1 cellular context compared by ENCODE assay signal in the genomic region with DNA sequence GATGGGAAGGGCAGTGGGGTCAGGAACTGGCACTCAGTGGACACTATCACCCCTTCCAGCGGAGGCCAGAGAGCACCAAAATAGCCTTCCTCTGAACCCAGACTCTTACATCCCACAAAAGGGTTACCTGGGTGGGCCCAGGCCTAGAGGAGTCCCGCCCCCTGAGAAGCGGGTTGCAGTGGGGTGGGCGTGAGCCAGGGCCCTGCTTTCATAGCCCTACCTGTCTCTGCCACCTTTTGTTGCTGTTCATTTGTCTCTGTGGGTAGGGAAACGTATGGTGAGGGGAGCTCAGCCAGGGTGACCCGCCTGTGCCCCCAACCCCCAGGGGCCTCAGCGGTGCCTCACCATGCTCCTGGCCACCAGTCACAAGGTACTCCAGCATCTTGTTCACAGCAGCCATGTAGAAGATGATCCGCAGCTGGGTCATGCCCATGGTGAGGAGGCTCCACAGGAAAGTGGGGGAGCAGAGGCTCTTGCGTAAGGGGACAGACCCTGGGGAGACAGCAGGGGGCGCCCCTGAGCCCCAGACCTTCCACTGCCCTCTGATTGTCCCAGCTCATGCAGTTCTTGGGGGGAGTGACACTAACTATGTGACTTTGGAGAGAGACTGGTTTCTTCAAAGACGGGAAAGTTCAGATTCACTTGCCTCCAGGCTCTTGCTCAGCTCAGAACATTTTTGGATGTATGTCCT.
A peak's percentile ranks its signal among the peaks of the same experiment; 100 is the strongest.
TF ChIP-seq lines count a peak whose summit lies in the region.

No MANE protein-coding gene starts in this region.

TF ChIP-seq in HepG2, 621 proteins besides CTCF, POLR2A, EP300 and RAD21 (continued from another document):
- TF ChIP-seq, protein P1, sequence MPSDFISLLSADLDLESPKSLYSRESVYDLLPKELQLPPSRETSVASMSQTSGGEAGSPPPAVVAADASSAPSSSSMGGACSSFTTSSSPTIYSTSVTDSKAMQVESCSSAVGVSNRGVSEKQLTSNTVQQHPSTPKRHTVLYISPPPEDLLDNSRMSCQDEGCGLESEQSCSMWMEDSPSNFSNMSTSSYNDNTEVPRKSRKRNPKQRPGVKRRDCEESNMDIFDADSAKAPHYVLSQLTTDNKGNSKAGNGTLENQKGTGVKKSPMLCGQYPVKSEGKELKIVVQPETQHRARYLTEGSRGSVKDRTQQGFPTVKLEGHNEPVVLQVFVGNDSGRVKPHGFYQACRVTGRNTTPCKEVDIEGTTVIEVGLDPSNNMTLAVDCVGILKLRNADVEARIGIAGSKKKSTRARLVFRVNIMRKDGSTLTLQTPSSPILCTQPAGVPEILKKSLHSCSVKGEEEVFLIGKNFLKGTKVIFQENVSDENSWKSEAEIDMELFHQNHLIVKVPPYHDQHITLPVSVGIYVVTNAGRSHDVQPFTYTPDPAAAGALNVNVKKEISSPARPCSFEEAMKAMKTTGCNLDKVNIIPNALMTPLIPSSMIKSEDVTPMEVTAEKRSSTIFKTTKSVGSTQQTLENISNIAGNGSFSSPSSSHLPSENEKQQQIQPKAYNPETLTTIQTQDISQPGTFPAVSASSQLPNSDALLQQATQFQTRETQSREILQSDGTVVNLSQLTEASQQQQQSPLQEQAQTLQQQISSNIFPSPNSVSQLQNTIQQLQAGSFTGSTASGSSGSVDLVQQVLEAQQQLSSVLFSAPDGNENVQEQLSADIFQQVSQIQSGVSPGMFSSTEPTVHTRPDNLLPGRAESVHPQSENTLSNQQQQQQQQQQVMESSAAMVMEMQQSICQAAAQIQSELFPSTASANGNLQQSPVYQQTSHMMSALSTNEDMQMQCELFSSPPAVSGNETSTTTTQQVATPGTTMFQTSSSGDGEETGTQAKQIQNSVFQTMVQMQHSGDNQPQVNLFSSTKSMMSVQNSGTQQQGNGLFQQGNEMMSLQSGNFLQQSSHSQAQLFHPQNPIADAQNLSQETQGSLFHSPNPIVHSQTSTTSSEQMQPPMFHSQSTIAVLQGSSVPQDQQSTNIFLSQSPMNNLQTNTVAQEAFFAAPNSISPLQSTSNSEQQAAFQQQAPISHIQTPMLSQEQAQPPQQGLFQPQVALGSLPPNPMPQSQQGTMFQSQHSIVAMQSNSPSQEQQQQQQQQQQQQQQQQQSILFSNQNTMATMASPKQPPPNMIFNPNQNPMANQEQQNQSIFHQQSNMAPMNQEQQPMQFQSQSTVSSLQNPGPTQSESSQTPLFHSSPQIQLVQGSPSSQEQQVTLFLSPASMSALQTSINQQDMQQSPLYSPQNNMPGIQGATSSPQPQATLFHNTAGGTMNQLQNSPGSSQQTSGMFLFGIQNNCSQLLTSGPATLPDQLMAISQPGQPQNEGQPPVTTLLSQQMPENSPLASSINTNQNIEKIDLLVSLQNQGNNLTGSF (CRISPR knock-in tag; IDR thresholded peaks at IDR 0.05) = no peak
- peak; percentile 70 for TF ChIP-seq ZNF574 (CRISPR knock-in tag; IDR thresholded peaks at IDR 0.05)
- TF ChIP-seq TARDBP (CRISPR knock-in tag; IDR thresholded peaks at IDR 0.05) = 0 out of 2 replicates have a peak, but pooled peaks have one; percentile 38
- no peak for TF ChIP-seq ZNF20 (CRISPR knock-in tag; IDR thresholded peaks at IDR 0.05)
- peak; percentile 38 for TF ChIP-seq RBM22 (optimal IDR thresholded peaks at IDR 0.05; ENCODE audit: low read length)
- no peak for TF ChIP-seq JUN (CRISPR knock-in tag; IDR thresholded peaks at IDR 0.05)
- TF ChIP-seq ZNF770 (CRISPR knock-in tag; IDR thresholded peaks at IDR 0.05) = 0 out of 2 replicates have a peak, but pooled peaks have one; percentile 26
- peak; percentile 22; the same call in 1 of the 2 replicates for TF ChIP-seq KDM5B (CRISPR knock-in tag; IDR thresholded peaks at IDR 0.05; ENCODE audit: borderline replicate concordance)
- no peak for TF ChIP-seq SOX6 (IDR thresholded peaks at IDR 0.05)
- TF ChIP-seq SOX6 (CRISPR knock-in tag; IDR thresholded peaks at IDR 0.05) = peak; percentile 43; the same call in 1 of the 2 replicates
- TF ChIP-seq CEBPB (IDR thresholded peaks at IDR 0.05; ENCODE audit: borderline replicate concordance, low read depth, low read length) = peak; percentile 90
- TF ChIP-seq ZNF614 (CRISPR knock-in tag; IDR thresholded peaks at IDR 0.05; ENCODE audit: borderline replicate concordance) = 0 out of 2 replicates have a peak, but pooled peaks have one; percentile 31
- TF ChIP-seq ZNF572 (CRISPR knock-in tag; IDR thresholded peaks at IDR 0.05) = 0 out of 2 replicates have a peak, but pooled peaks have one; percentile 70
- TF ChIP-seq ZNF296 (CRISPR knock-in tag; conservative IDR thresholded peaks at IDR 0.05) = no peak
- TF ChIP-seq, protein P2, sequence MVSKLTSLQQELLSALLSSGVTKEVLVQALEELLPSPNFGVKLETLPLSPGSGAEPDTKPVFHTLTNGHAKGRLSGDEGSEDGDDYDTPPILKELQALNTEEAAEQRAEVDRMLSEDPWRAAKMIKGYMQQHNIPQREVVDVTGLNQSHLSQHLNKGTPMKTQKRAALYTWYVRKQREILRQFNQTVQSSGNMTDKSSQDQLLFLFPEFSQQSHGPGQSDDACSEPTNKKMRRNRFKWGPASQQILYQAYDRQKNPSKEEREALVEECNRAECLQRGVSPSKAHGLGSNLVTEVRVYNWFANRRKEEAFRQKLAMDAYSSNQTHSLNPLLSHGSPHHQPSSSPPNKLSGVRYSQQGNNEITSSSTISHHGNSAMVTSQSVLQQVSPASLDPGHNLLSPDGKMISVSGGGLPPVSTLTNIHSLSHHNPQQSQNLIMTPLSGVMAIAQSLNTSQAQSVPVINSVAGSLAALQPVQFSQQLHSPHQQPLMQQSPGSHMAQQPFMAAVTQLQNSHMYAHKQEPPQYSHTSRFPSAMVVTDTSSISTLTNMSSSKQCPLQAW (CRISPR knock-in tag; IDR thresholded peaks at IDR 0.05) = peak; percentile 53; the same call in 1 of the 2 replicates
